Comparison of ENCODE assay signal across 17 cellular contexts in the genomic region with DNA sequence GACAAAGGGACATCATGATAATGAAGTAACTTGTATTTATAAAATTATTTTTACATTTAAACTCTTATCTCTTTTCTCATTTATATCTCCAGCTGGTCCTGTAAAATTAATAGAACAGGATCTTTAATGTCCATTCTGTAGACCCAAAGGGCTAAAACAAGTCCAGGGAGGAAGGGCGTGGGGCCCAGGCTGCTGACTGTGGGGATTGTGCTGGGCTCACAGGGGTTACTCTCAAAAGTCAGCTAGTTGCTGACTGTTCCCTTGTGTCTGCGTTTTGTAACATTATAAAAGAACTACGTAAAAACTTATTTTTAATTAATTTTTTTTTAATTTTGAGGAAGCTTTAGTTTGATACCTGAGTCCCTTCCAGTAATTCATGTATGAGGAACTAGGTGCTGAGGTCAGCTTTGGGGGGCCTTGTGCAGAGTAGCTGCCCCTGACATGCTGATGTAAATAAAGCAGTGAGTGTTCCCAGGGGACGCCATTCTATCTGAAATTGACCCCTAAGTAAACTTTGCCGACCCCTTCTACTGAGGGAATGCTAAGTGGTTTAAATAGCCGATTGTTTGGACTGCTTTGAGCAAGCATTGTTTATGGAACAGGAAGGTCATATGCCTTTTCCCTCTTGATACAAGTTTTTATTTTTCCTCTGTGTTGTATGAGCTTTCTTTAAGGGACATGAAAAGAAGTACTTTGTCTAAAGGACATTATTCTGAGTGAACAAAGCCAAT. TPM values are rescaled to one million over a fixed set of nuclear protein-coding genes. Genes with fewer than 3 reads are reported as not detected.
A peak's percentile ranks its signal among the peaks of the same experiment; 100 is the strongest.
DNase-seq lines count a peak whose midpoint lies in the region; ATAC-seq and TF ChIP-seq lines count a peak whose summit lies in the region.
"Had no signal": no experiment of that assay in that cellular context is flagged by ENCODE, and none has a peak within 500 bp of the region (broad histone marks: within the 10 kb centered on the region; RNA-seq: fewer than 3 reads in every experiment).

No MANE protein-coding gene starts in this region.

- H3K9me3 Mint-ChIP-seq in type B pancreatic cell, result no peaks in the 10 kb centered on the region
- H3K9me3 Mint-ChIP-seq: CD4-positive, alpha-beta T cell had no signal

- no peaks in the 10 kb centered on the region for H3K79me2 ChIP-seq in mammary epithelial cell (ENCODE audit: insufficient read depth, low read length)

- peak overlapping the region; percentile 23 for H3K4me3 Mint-ChIP-seq in type B pancreatic cell
- H3K4me3 Mint-ChIP-seq: CD4-positive, alpha-beta T cell had no signal

- ATAC-seq in left ventricle myocardium superior (peak; percentile 55), HG02763 (IDR thresholded peaks at IDR 0.05; ENCODE audit: unreplicated experiment) (no peak)

- no peak overlapping the region for H2BK120ac ChIP-seq in mesenchymal stem cell (ENCODE audit: low read depth, low read length)

- no peak overlapping the region for H4K91ac ChIP-seq in mesenchymal stem cell (ENCODE audit: low read length)

- no peak overlapping the region for H3K18ac ChIP-seq in mesenchymal stem cell (ENCODE audit: low read depth in 1 of 2, low read length in 2 of 2)

- no peaks in the 10 kb centered on the region for H3K9me3 ChIP-seq in mesenchymal stem cell (ENCODE audit: control insufficient read depth, low read length)
- H3K9me3 ChIP-seq in mammary epithelial cell (replicated peaks; ENCODE audit: insufficient read depth, low read length), result no peaks in the 10 kb centered on the region
- no peaks in the 10 kb centered on the region for H3K9me3 ChIP-seq in thyroid gland
- H3K9me3 ChIP-seq: BE2C, HAP-1 had no signal

- no peak overlapping the region for H2BK5ac ChIP-seq in mesenchymal stem cell (ENCODE audit: low read depth, low read length, poor library complexity, severe bottlenecking)

- H2BK12ac ChIP-seq in mesenchymal stem cell (ENCODE audit: low read length in 2 of 2), result no peak overlapping the region

- no peak overlapping the region for H3K9ac ChIP-seq in mesenchymal stem cell (ENCODE audit: low read length)
- no peak overlapping the region for H3K9ac ChIP-seq in mammary epithelial cell (ENCODE audit: insufficient read depth, low read length)

- intact Hi-C loops in dorsolateral prefrontal cortex (cut with DNase I), result no loop called here
- intact Hi-C loops in left ventricle myocardium superior (cut with micrococcal nuclease), result no loop called here
- intact Hi-C loops in mammary epithelial cell (cut with micrococcal nuclease), result no loop called here
- intact Hi-C loops in thyroid gland (cut with DNase I), result no loop called here

- peaks cover 9% of the 10 kb centered on the region for H3K4me1 Mint-ChIP-seq in type B pancreatic cell (ENCODE audit: unreplicated experiment)

- peaks cover 30% of the 10 kb centered on the region for H3K79me1 ChIP-seq in mesenchymal stem cell (replicated peaks; ENCODE audit: low read length, poor library complexity, severe bottlenecking)

- BruUV-seq in mammary epithelial cell (replicated peaks; lab: Mats Ljungman, UMichigan), result no TSS peak

- in situ Hi-C loops in mammary epithelial cell (cut with MboI; ENCODE audit: low sequenced_read_pairs in 2 of 2), result no loop called here

- TF ChIP-seq CTCF in dorsolateral prefrontal cortex (IDR thresholded peaks at IDR 0.05 in 54 of 56, conservative IDR thresholded peaks at IDR 0.05 in 2 of 56; ENCODE audit: low read depth in 1 of 56, partially characterized antibody in 56 of 56) (no peak), type B pancreatic cell (conservative IDR thresholded peaks at IDR 0.05) (no peak), mammary epithelial cell (conservative IDR thresholded peaks at IDR 0.05 in 1 of 2, IDR thresholded peaks at IDR 0.05 in 1 of 2; ENCODE audit: extremely low read depth in 1 of 2, insufficient read depth in 1 of 2, low read depth in 1 of 2, low read length in 2 of 2) (no peak), thyroid gland (IDR thresholded peaks at IDR 0.05) (no peak)

- peaks cover 25% of the 10 kb centered on the region for H3K36me3 Mint-ChIP-seq in type B pancreatic cell

- H3K4me2 ChIP-seq in mesenchymal stem cell (ENCODE audit: low read length, poor library complexity, severe bottlenecking) (no peak overlapping the region), mammary epithelial cell (ENCODE audit: insufficient read depth, low read depth, low read length) (no peak overlapping the region)

- no peak overlapping the region for H2AK5ac ChIP-seq in mesenchymal stem cell (ENCODE audit: low read length, severe bottlenecking)

- WGBS in mesenchymal stem cell, result 23% methylated on average over 4 of the region's 6 CpGs
- 69% methylated on average over 6 of the region's 6 CpGs for WGBS in mammary epithelial cell (ENCODE audit: low coverage, missing lambda C conversion rate)
- WGBS in thyroid gland, 2 donors, result 37 to 41% methylated on average over 6 of the region's 6 CpGs

- CTCF ChIA-PET in mammary epithelial cell (lab: Charles Lee; ENCODE audit: low non-redundant PET), result no interaction called here

- H2AFZ ChIP-seq in mesenchymal stem cell (ENCODE audit: low read depth, low read length) (no peak overlapping the region), mammary epithelial cell (ENCODE audit: low read depth, low read length) (no peak overlapping the region)

- TF ChIP-seq POLR2A in thyroid gland (IDR thresholded peaks at IDR 0.05), result no peak

- no peaks in the 10 kb centered on the region for H3K4me1 ChIP-seq in mesenchymal stem cell (ENCODE audit: control insufficient read depth, insufficient read depth, low read depth, low read length)
- H3K4me1 ChIP-seq in mammary epithelial cell (ENCODE audit: insufficient read depth, low read length), result no peaks in the 10 kb centered on the region
- H3K4me1 ChIP-seq in thyroid gland, result peaks cover 13 to 16% of the 10 kb centered on the region in 2 donors
- H3K4me1 ChIP-seq: BE2C had no signal

- DNase-seq in dorsolateral prefrontal cortex (no peak), left ventricle myocardium superior (peak; percentile 51), mesenchymal stem cell (peak; percentile 26), type B pancreatic cell (ENCODE audit: extremely low spot score, unreplicated experiment) (no peak), mammary epithelial cell (no peak), thyroid gland (no peak)
- DNase-seq: BE2C; CD4-positive, alpha-beta T cell; DMS79 treated with DMSO at 0.1 percent for 48 hours; NCI-H1105; NCI-H1694 treated with DMSO at 0.1 percent for 48 hours; NCI-H226; NCI-H524 treated with DMSO at 0.1 percent for 48 hours; NK-92 treated with Interleukin-12 subunit alpha and Interleukin-12 subunit beta, amount 100 ng/mL, for 24 hours had no signal

- H3K36me3 ChIP-seq in mesenchymal stem cell (ENCODE audit: control insufficient read depth in 1 of 2, insufficient read depth in 2 of 2, low read depth in 1 of 2, low read length in 2 of 2) (peaks cover 0 to 11% of the 10 kb centered on the region in 2 experiments), mammary epithelial cell (ENCODE audit: insufficient read depth, low read length) (no peaks in the 10 kb centered on the region), thyroid gland (no peaks in the 10 kb centered on the region)
- H3K36me3 ChIP-seq: BE2C, HAP-1 had no signal

- no peaks in the 10 kb centered on the region for H4K20me1 ChIP-seq in mammary epithelial cell (ENCODE audit: insufficient read depth, low read length)

- no peak overlapping the region for H3K23ac ChIP-seq in mesenchymal stem cell (ENCODE audit: low read length in 2 of 2)

- H3K4ac ChIP-seq in mesenchymal stem cell (ENCODE audit: low read depth in 1 of 2, low read length in 2 of 2), result no peak overlapping the region

- dilution Hi-C loops in mammary epithelial cell (cut with HindIII; ENCODE audit: low sequenced_read_pairs), result loop anchor here (5.0 kb wide), 1 partner anchor 63 kb away; no protein-coding TSS in a partner anchor

- H3K4me3 ChIP-seq in dorsolateral prefrontal cortex (no peak overlapping the region), mesenchymal stem cell (ENCODE audit: insufficient read depth in 1 of 2, low read depth in 1 of 2, low read length in 2 of 2) (no peak overlapping the region), mammary epithelial cell (replicated peaks in 1 of 3; ENCODE audit: insufficient read depth in 1 of 3, low read depth in 2 of 3, low read length in 3 of 3) (no peak overlapping the region), thyroid gland (replicated peaks in 1 of 3) (no peak overlapping the region)
- H3K4me3 ChIP-seq: HAP-1 had no signal

- H3K27me3 ChIP-seq in dorsolateral prefrontal cortex, result no peaks in the 10 kb centered on the region
- H3K27me3 ChIP-seq in mesenchymal stem cell (ENCODE audit: control insufficient read depth in 1 of 2, insufficient read depth in 1 of 2, low read length in 2 of 2), result peaks cover 0 to 18% of the 10 kb centered on the region in 2 experiments
- peaks cover 9% of the 10 kb centered on the region for H3K27me3 ChIP-seq in mammary epithelial cell (ENCODE audit: insufficient read depth, low read length)
- no peaks in the 10 kb centered on the region for H3K27me3 ChIP-seq in thyroid gland
- H3K27me3 ChIP-seq: BE2C had no signal

- H3K14ac ChIP-seq in mesenchymal stem cell (ENCODE audit: low read length in 2 of 2), result no peak overlapping the region

- H3K27ac ChIP-seq in dorsolateral prefrontal cortex (peak overlapping the region in 37 of 59 donors; percentile 1 to 85 (median 35)), mesenchymal stem cell (ENCODE audit: low read length, poor library complexity, severe bottlenecking) (no peak overlapping the region), mammary epithelial cell (ENCODE audit: insufficient read depth, low read depth, low read length) (no peak overlapping the region), thyroid gland (peak overlapping the region in 1 of 3 donors; percentile 5)
- H3K27ac ChIP-seq: HL-60 had no signal

- H3K27me3 Mint-ChIP-seq in type B pancreatic cell, result no peaks in the 10 kb centered on the region

- no peak overlapping the region for H2BK15ac ChIP-seq in mesenchymal stem cell (ENCODE audit: low read depth, poor library complexity, severe bottlenecking)

- peak overlapping the region; percentile 13 for H3K27ac Mint-ChIP-seq in type B pancreatic cell
- H3K27ac Mint-ChIP-seq: CD4-positive, alpha-beta T cell had no signal

- H4K8ac ChIP-seq in mesenchymal stem cell (ENCODE audit: low read length), result no peak overlapping the region

RNA-seq across cellular contexts. Expression of gene MERTK, which starts 56.4 kb away (rescaled TPM):
- 10 to 100 TPM in 119 of 120 experiments, 1 to 10 TPM in 1; 9.8 to 72.4 (median 25.3) TPM for total RNA-seq in dorsolateral prefrontal cortex
- total RNA-seq in left ventricle myocardium superior, result 5.0 TPM
- polyA plus RNA-seq in mesenchymal stem cell (2013, experiment 1 of 2), result 2.6 TPM
- 2.7 TPM for polyA plus RNA-seq in mesenchymal stem cell (2013, experiment 2 of 2)
- 25.7 and 48.4 TPM in 2 replicates for total RNA-seq in type B pancreatic cell (ENCODE audit: low replicate concordance)
- total RNA-seq in mammary epithelial cell, result under 1 TPM; under 0.01 to 0.19 TPM
- 0.05 TPM for polyA plus RNA-seq in mammary epithelial cell
- polyA minus RNA-seq in mammary epithelial cell, result not detected
- 10 to 100 TPM; 23.5 to 36.7 (median 32.9) TPM for total RNA-seq in thyroid gland

Comparison
In these comparisons a context has a peak if more than half of its experiments do, and no peak if none do; other contexts are left out.
1. DNase-seq: peak in left ventricle myocardium superior (single experiment) and mesenchymal stem cell (single experiment); none in dorsolateral prefrontal cortex (0 of 10), type B pancreatic cell (single experiment), mammary epithelial cell (single experiment) and thyroid gland (0 of 2).
2. H3K27ac ChIP-seq: peak in dorsolateral prefrontal cortex (37 of 59); none in mesenchymal stem cell (single experiment) and mammary epithelial cell (single experiment).